ENCODE assay signal across 17 cellular contexts in the genomic region with DNA sequence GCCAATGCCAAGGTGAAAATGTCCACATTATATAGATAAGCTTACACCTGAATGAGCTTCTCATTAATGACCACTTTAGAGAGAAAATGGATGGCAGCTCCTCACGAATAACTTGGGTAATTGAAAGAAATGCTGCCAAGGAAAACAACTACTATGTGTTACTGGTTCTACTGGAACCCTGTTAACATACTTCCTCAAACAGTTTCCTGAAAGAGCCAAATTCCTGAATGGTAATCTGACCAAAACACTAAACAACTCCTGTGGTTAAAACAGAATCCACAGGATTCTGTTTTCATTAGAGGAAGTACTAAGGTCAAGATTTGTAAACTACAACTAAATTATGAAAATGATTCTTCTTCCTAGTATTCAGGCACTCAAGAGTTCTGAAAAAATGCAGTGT.
DNase-seq lines count a peak whose midpoint lies in the region; ATAC-seq and TF ChIP-seq lines count a peak whose summit lies in the region.
"Had no signal": no experiment of that assay in that cellular context is flagged by ENCODE, and none has a peak within 500 bp of the region (broad histone marks: within the 10 kb centered on the region; RNA-seq: fewer than 3 reads in every experiment).

No MANE protein-coding gene starts in this region.

- peaks cover 11% of the 10 kb centered on the region for H3K27me3 Mint-ChIP-seq in activated CD8-positive, alpha-beta memory T cell treated with anti-CD3 and anti-CD28 coated beads, Interleukin-2, amount 10 ng/mL, durations not matched to agents 7 days and 5 days
- H3K27me3 Mint-ChIP-seq: activated T-helper 17 cell treated with anti-CD3 and anti-CD28 coated beads, Interleukin-2, amount 50 U/mL, for 72 hours; progenitor cell of endocrine pancreas had no signal

- 6 to 19% methylated on average over 1 of the region's 1 CpG for WGBS in upper lobe of left lung, 2 donors

- no peaks in the 10 kb centered on the region for H3K9me3 Mint-ChIP-seq in activated CD8-positive, alpha-beta memory T cell treated with anti-CD3 and anti-CD28 coated beads, Interleukin-2, amount 10 ng/mL, durations not matched to agents 7 days and 5 days (ENCODE audit: low read depth)
- H3K9me3 Mint-ChIP-seq: activated T-helper 17 cell treated with anti-CD3 and anti-CD28 coated beads, Interleukin-2, amount 50 U/mL, for 72 hours; T-helper 1 cell treated with Interleukin-12 subunit alpha and Interleukin-12 subunit beta and Interleukin-4 antibody, amounts not matched to agents 30 μg/mL and 1 μg/mL, for 36 hours had no signal

- no peaks in the 10 kb centered on the region for H3K36me3 Mint-ChIP-seq in activated CD8-positive, alpha-beta memory T cell treated with anti-CD3 and anti-CD28 coated beads, Interleukin-2, amount 10 ng/mL, durations not matched to agents 7 days and 5 days

- no peak overlapping the region for H3K9ac ChIP-seq in HUES48 (ENCODE audit: low read depth, low read length)
- H3K9ac ChIP-seq in adipocyte (ENCODE audit: low read length), result no peak overlapping the region

- H3K27me3 ChIP-seq in HUES48 (ENCODE audit: control insufficient read depth, insufficient read depth, low read length) (no peaks in the 10 kb centered on the region), adipocyte (replicated peaks; ENCODE audit: control insufficient read depth, insufficient read depth, low read length) (no peaks in the 10 kb centered on the region), upper lobe of left lung (no peaks in the 10 kb centered on the region)

- TF ChIP-seq EP300 in upper lobe of left lung (IDR thresholded peaks at IDR 0.05), result no peak

- H3K9me3 ChIP-seq in HUES48 (ENCODE audit: control insufficient read depth, insufficient read depth, low read length), result no peaks in the 10 kb centered on the region
- no peaks in the 10 kb centered on the region for H3K9me3 ChIP-seq in adipocyte (ENCODE audit: control insufficient read depth, low read length)
- no peaks in the 10 kb centered on the region for H3K9me3 ChIP-seq in upper lobe of left lung

- H3K27ac ChIP-seq in HUES48 (ENCODE audit: low read depth, low read length) (peak overlapping the region; percentile 50), upper lobe of left lung (no peak overlapping the region)

- POLR2A ChIA-PET in GM10248 (lab: Yijun Ruan, JAX), result no interaction called here

- TF ChIP-seq CTCF in foreskin fibroblast (IDR thresholded peaks at IDR 0.05; ENCODE audit: low read depth, low read length) (no peak), upper lobe of left lung (IDR thresholded peaks at IDR 0.05) (no peak), GM10248 (IDR thresholded peaks at IDR 0.05; ENCODE audit: control extremely low read depth, extremely low read depth, low read depth, missing control alignments) (no peak)

- no peaks in the 10 kb centered on the region for H3K36me3 ChIP-seq in HUES48 (ENCODE audit: control insufficient read depth, insufficient read depth, low read length)
- no peaks in the 10 kb centered on the region for H3K36me3 ChIP-seq in adipocyte (ENCODE audit: control insufficient read depth, insufficient read depth, low read length, severe bottlenecking)
- H3K36me3 ChIP-seq in upper lobe of left lung, result no peaks in the 10 kb centered on the region

- H3K4me3 Mint-ChIP-seq in activated CD8-positive, alpha-beta memory T cell treated with anti-CD3 and anti-CD28 coated beads, Interleukin-2, amount 10 ng/mL, durations not matched to agents 7 days and 5 days, result no peak overlapping the region
- H3K4me3 Mint-ChIP-seq: activated T-helper 17 cell treated with anti-CD3 and anti-CD28 coated beads, Interleukin-2, amount 50 U/mL, for 72 hours; T-helper 1 cell treated with Interleukin-12 subunit alpha and Interleukin-12 subunit beta and Interleukin-4 antibody, amounts not matched to agents 30 μg/mL and 1 μg/mL, for 36 hours had no signal

- no peak for ATAC-seq in activated CD8-positive, alpha-beta memory T cell treated with anti-CD3 and anti-CD28 coated beads, Interleukin-2, amount 10 ng/mL, durations not matched to agents 7 days and 5 days
- no peak for ATAC-seq in upper lobe of left lung (ENCODE audit: low FRiP score in 2 of 2)
- ATAC-seq: activated T-helper 17 cell treated with anti-CD3 and anti-CD28 coated beads, Interleukin-2, amount 50 U/mL, for 72 hours had no signal

- peaks cover 51% of the 10 kb centered on the region for H3K4me1 ChIP-seq in HUES48 (ENCODE audit: control insufficient read depth, insufficient read depth, low read length)
- no peaks in the 10 kb centered on the region for H3K4me1 ChIP-seq in adipocyte (ENCODE audit: control insufficient read depth, insufficient read depth, low read length)
- peaks cover 0 to 4% (median 0%) of the 10 kb centered on the region in 4 donors for H3K4me1 ChIP-seq in upper lobe of left lung

- H3K4me3 ChIP-seq in HUES48 (ENCODE audit: low read depth, low read length) (no peak overlapping the region), adipocyte (ENCODE audit: low read length) (no peak overlapping the region), foreskin fibroblast (ENCODE audit: low read depth in 1 of 2, low read length in 2 of 2) (no peak overlapping the region), upper lobe of left lung (no peak overlapping the region)

- CTCF ChIA-PET in activated CD8-positive, alpha-beta memory T cell treated with anti-CD3 and anti-CD28 coated beads, Interleukin-2, amount 10 ng/mL, durations not matched to agents 7 days and 5 days (lab: Charles Lee), result no interaction called here
- CTCF ChIA-PET in GM10248 (lab: Yijun Ruan, JAX), result interaction anchor here (1.2 kb wide), 1 partner anchor 15 kb away, joined by 3 read pairs; no protein-coding TSS in a partner anchor

- DNase-seq in AG20443 (ENCODE audit: low spot score), result peak; percentile 37
- peak; percentile 12 for DNase-seq in adipocyte (ENCODE audit: low read depth)
- DNase-seq in foreskin fibroblast, result peak; percentile 27 to 52
- DNase-seq in activated CD8-positive, alpha-beta memory T cell treated with anti-CD3 and anti-CD28 coated beads, Interleukin-2, amount 10 ng/mL, durations not matched to agents 7 days and 5 days, result no peak
- no peak for DNase-seq in GM19240 (ENCODE audit: insufficient read length, low spot score)
- DNase-seq in upper lobe of left lung, result no peak
- no peak for DNase-seq in GM10248 (ENCODE audit: extremely low spot score)
- DNase-seq: activated CD4-positive, alpha-beta T cell treated with anti-CD3 and anti-CD28 coated beads, Interleukin-2, amount 50 U/mL, for 48 hours; amygdala; DMS 273 treated with DMSO at 0.1 percent for 48 hours; NCI-H1436; NCI-H510A treated with DMSO at 0.1 percent for 48 hours; stimulated activated CD4-positive, alpha-beta T cell treated with anti-CD3 and anti-CD28 coated beads, Interleukin-15, amount 100 ng/mL, for 24 hours had no signal

- TF ChIP-seq POLR2A in upper lobe of left lung (IDR thresholded peaks at IDR 0.05), result no peak

- H3K4me1 Mint-ChIP-seq in activated CD8-positive, alpha-beta memory T cell treated with anti-CD3 and anti-CD28 coated beads, Interleukin-2, amount 10 ng/mL, durations not matched to agents 7 days and 5 days, result no peaks in the 10 kb centered on the region
- H3K4me1 Mint-ChIP-seq: activated T-helper 17 cell treated with anti-CD3 and anti-CD28 coated beads, Interleukin-2, amount 50 U/mL, for 72 hours had no signal

- H3K27ac Mint-ChIP-seq in activated CD8-positive, alpha-beta memory T cell treated with anti-CD3 and anti-CD28 coated beads, Interleukin-2, amount 10 ng/mL, durations not matched to agents 7 days and 5 days, result no peak overlapping the region
- H3K27ac Mint-ChIP-seq: activated T-helper 17 cell treated with anti-CD3 and anti-CD28 coated beads, Interleukin-2, amount 50 U/mL, for 72 hours; progenitor cell of endocrine pancreas; T-helper 1 cell treated with Interleukin-12 subunit alpha and Interleukin-12 subunit beta and Interleukin-4 antibody, amounts not matched to agents 30 μg/mL and 1 μg/mL, for 36 hours had no signal

Comparison
In these comparisons a context has a peak if more than half of its experiments do, and no peak if none do; other contexts are left out.
1. DNase-seq: peak in AG20443 (single experiment), adipocyte (single experiment) and foreskin fibroblast (2 of 2); none in activated CD8-positive, alpha-beta memory T cell treated with anti-CD3 and anti-CD28 coated beads, Interleukin-2, amount 10 ng/mL, durations not matched to agents 7 days and 5 days (single experiment), GM19240 (single experiment), upper lobe of left lung (0 of 2) and GM10248 (single experiment).